ENCODE assay signal across 27 cellular contexts in the genomic region with DNA sequence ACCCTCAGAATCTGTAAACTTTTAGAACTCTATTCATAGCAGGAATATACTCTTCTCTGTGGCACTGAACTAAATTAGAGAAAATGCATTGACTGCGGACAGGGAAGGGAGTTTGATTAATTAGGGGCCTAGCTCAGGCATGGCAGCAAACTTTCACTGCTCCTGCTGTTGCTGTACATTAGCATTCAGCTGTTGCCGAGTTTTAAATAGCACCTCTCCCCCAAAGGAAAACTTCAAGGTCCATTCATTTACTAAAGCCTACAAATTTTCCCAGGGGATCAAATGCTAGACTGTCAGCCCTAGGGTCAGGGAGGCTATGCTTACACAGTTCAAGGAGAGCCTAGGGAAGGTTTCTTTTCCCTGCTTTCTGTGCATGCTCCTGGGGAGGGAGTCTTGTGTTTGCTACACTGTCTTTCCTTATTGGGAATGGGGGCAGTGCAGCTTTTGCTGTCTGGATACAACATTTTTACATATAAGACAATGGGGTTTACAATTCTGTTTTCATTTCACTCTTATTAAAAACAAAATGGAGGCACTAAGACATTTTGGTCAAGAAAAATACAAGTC.
A peak's percentile ranks its signal among the peaks of the same experiment; 100 is the strongest.
DNase-seq lines count a peak whose midpoint lies in the region; ATAC-seq and TF ChIP-seq lines count a peak whose summit lies in the region.
"Had no signal": no experiment of that assay in that cellular context is flagged by ENCODE, and none has a peak within 500 bp of the region (broad histone marks: within the 10 kb centered on the region; RNA-seq: fewer than 3 reads in every experiment).

No MANE protein-coding gene starts in this region.

- H3K27me3 Mint-ChIP-seq in activated T-cell treated with anti-CD3 and anti-CD28 coated beads, Interleukin-2, amount 50 U/mL, for 24 hours = no peaks in the 10 kb centered on the region
- H3K27me3 Mint-ChIP-seq in CD4-positive, alpha-beta memory T cell = no peaks in the 10 kb centered on the region
- H3K27me3 Mint-ChIP-seq in activated CD8-positive, alpha-beta T cell treated with anti-CD3 and anti-CD28 coated beads, Interleukin-2, amount 10 ng/mL, durations not matched to agents 7 days and 5 days (ENCODE audit: low read depth) = no peaks in the 10 kb centered on the region

- TF ChIP-seq POLR2A in erythroblast (IDR thresholded peaks at IDR 0.05; ENCODE audit: low read length) = no peak

- CTCF ChIA-PET in CD4-positive, alpha-beta memory T cell (lab: Charles Lee; ENCODE audit: partially characterized antibody) = interaction anchor here (1.5 to 2.0 kb wide), 5 partner anchors 12 to 19 kb away, joined by 4 to 17 read pairs (median 7); no protein-coding TSS in a partner anchor
- CTCF ChIA-PET in activated CD8-positive, alpha-beta T cell treated with anti-CD3 and anti-CD28 coated beads, Interleukin-2, amount 10 ng/mL, durations not matched to agents 7 days and 5 days (lab: Charles Lee) = interaction anchor here (1.1 to 6.5 kb wide), 10 partner anchors 12 to 257 kb away, joined by 5 to 87 read pairs (median 15); a partner anchor contains a TSS

- no peaks in the 10 kb centered on the region for H3K9me3 ChIP-seq in CD4-positive, alpha-beta memory T cell (ENCODE audit: control insufficient read depth in 1 of 2, low read length in 2 of 2)
- H3K9me3 ChIP-seq: BE2C, colonic mucosa, HAP-1, MG63, neutrophil, prostate gland, SK-N-SH, transverse colon had no signal

- peaks cover 52% of the 10 kb centered on the region for H3K4me1 ChIP-seq in CD4-positive, alpha-beta memory T cell (ENCODE audit: insufficient read depth, low read length)
- H3K4me1 ChIP-seq: BE2C, colonic mucosa, HAP-1, prostate gland, transverse colon had no signal

- H3K36me3 Mint-ChIP-seq in activated T-cell treated with anti-CD3 and anti-CD28 coated beads, Interleukin-2, amount 50 U/mL, for 24 hours (ENCODE audit: low read depth) = no peaks in the 10 kb centered on the region
- no peaks in the 10 kb centered on the region for H3K36me3 Mint-ChIP-seq in CD4-positive, alpha-beta memory T cell
- peaks cover 4% of the 10 kb centered on the region for H3K36me3 Mint-ChIP-seq in activated CD8-positive, alpha-beta T cell treated with anti-CD3 and anti-CD28 coated beads, Interleukin-2, amount 10 ng/mL, durations not matched to agents 7 days and 5 days (ENCODE audit: low read depth)

- H3K4me3 ChIP-seq in CD4-positive, alpha-beta memory T cell (ENCODE audit: low read length in 2 of 2) = no peak overlapping the region
- H3K4me3 ChIP-seq: colonic mucosa, HAP-1, MG63, PC-9, prostate gland, transverse colon had no signal

- DNase-seq in activated T-cell treated with anti-CD3 and anti-CD28 coated beads, Interleukin-2, amount 50 U/mL, for 24 hours = no peak
- no peak for DNase-seq in activated T-cell treated with anti-CD3 and anti-CD28 coated beads, Interleukin-2, amount 50 U/mL, for 1 hour
- DNase-seq in CD4-positive, alpha-beta memory T cell = no peak
- DNase-seq in activated CD8-positive, alpha-beta T cell treated with anti-CD3 and anti-CD28 coated beads, Interleukin-2, amount 10 ng/mL, durations not matched to agents 7 days and 5 days = no peak
- DNase-seq in left kidney (ENCODE audit: low read depth, low spot score) (peak; percentile 80), ecto neural progenitor cell (ENCODE audit: low spot score) (no peak), erythroblast (lab: John Stamatoyannopoulos, UW) (no peak), DMS114 treated with DMSO at 0.1 percent for 48 hours (lab: John Stamatoyannopoulos, UW; ENCODE audit: unreplicated experiment) (no peak)
- DNase-seq: ACHN; activated CD4-positive, alpha-beta T cell treated with anti-CD3 and anti-CD28 coated beads for 1 hour; activated naive CD4-positive, alpha-beta T cell treated with anti-CD3 and anti-CD28 coated beads, Interleukin-2, amount 50 U/mL, for 16 hours; anterior cingulate cortex; BE2C; colonic mucosa; effector CD8-positive, alpha-beta T cell; foreskin fibroblast; islet precursor cell; MG63; NCI-H1105 treated with DMSO at 0.1 percent for 48 hours; NCI-H1930; PC-9; SK-N-SH; stimulated activated CD4-positive, alpha-beta T cell treated with anti-CD3 and anti-CD28 coated beads, Interleukin-4, amount 100 ng/mL, for 24 hours; transverse colon had no signal

- peak overlapping the region; percentile 98 for H3K27ac Mint-ChIP-seq in activated T-cell treated with anti-CD3 and anti-CD28 coated beads, Interleukin-2, amount 50 U/mL, for 24 hours
- H3K27ac Mint-ChIP-seq in CD4-positive, alpha-beta memory T cell = peak overlapping the region in 6 of 7 donors; percentile 32 to 87 (median 80)
- no peak overlapping the region for H3K27ac Mint-ChIP-seq in activated CD8-positive, alpha-beta T cell treated with anti-CD3 and anti-CD28 coated beads, Interleukin-2, amount 10 ng/mL, durations not matched to agents 7 days and 5 days

- intact Hi-C loops in CD4-positive, alpha-beta memory T cell (cut with micrococcal nuclease) = loop anchor here (1.0 to 5.0 kb wide), 4 partner anchors 15 to 438 kb away; no protein-coding TSS in a partner anchor

- peaks cover 29% of the 10 kb centered on the region for H3K4me1 Mint-ChIP-seq in activated T-cell treated with anti-CD3 and anti-CD28 coated beads, Interleukin-2, amount 50 U/mL, for 24 hours (ENCODE audit: low read depth)
- H3K4me1 Mint-ChIP-seq in CD4-positive, alpha-beta memory T cell = peaks cover 16 to 22% (median 19%) of the 10 kb centered on the region in 4 donors
- H3K4me1 Mint-ChIP-seq in activated CD8-positive, alpha-beta T cell treated with anti-CD3 and anti-CD28 coated beads, Interleukin-2, amount 10 ng/mL, durations not matched to agents 7 days and 5 days (ENCODE audit: low read depth) = peaks cover 38% of the 10 kb centered on the region

- H3K36me3 ChIP-seq in CD4-positive, alpha-beta memory T cell (ENCODE audit: insufficient read depth, low read length) = no peaks in the 10 kb centered on the region
- H3K36me3 ChIP-seq: BE2C, colonic mucosa, HAP-1, MG63, neutrophil, prostate gland, transverse colon had no signal

- POLR2A ChIA-PET in CD4-positive, alpha-beta memory T cell (lab: Charles Lee; ENCODE audit: partially characterized antibody) = interaction anchor here (2.8 kb wide), 1 partner anchor 20 kb away, joined by 23 read pairs; no protein-coding TSS in a partner anchor
- POLR2A ChIA-PET in activated CD8-positive, alpha-beta T cell treated with anti-CD3 and anti-CD28 coated beads, Interleukin-2, amount 10 ng/mL, durations not matched to agents 7 days and 5 days (lab: Charles Lee) = interaction anchor here (0.9 to 3.3 kb wide), 6 partner anchors 20 to 85 kb away, joined by 5 to 25 read pairs (median 6); a partner anchor contains a TSS

- no peak overlapping the region for H3K27ac ChIP-seq in CD4-positive, alpha-beta memory T cell (ENCODE audit: low read depth, low read length)
- H3K27ac ChIP-seq: colonic mucosa, neutrophil, PC-9, prostate gland, transverse colon had no signal

- ATAC-seq in activated CD8-positive, alpha-beta T cell treated with anti-CD3 and anti-CD28 coated beads, Interleukin-2, amount 10 ng/mL, durations not matched to agents 7 days and 5 days = no peak

- no peak overlapping the region for H3K4me3 Mint-ChIP-seq in activated T-cell treated with anti-CD3 and anti-CD28 coated beads, Interleukin-2, amount 50 U/mL, for 24 hours
- peak overlapping the region in 3 of 8 donors; percentile 6 to 62 (median 43) for H3K4me3 Mint-ChIP-seq in CD4-positive, alpha-beta memory T cell
- H3K4me3 Mint-ChIP-seq in activated CD8-positive, alpha-beta T cell treated with anti-CD3 and anti-CD28 coated beads, Interleukin-2, amount 10 ng/mL, durations not matched to agents 7 days and 5 days = peak overlapping the region; percentile 62

- H3K9me3 Mint-ChIP-seq in activated T-cell treated with anti-CD3 and anti-CD28 coated beads, Interleukin-2, amount 50 U/mL, for 24 hours = no peaks in the 10 kb centered on the region
- H3K9me3 Mint-ChIP-seq in CD4-positive, alpha-beta memory T cell = no peaks in the 10 kb centered on the region
- H3K9me3 Mint-ChIP-seq in activated CD8-positive, alpha-beta T cell treated with anti-CD3 and anti-CD28 coated beads, Interleukin-2, amount 10 ng/mL, durations not matched to agents 7 days and 5 days (ENCODE audit: insufficient read depth) = no peaks in the 10 kb centered on the region

- no peaks in the 10 kb centered on the region for H3K27me3 ChIP-seq in CD4-positive, alpha-beta memory T cell (ENCODE audit: insufficient read depth, low read length)
- H3K27me3 ChIP-seq: BE2C, colonic mucosa, MG63, neutrophil, transverse colon had no signal
